In genomic region chr3:72018339-72018984, GRCh38 we compare ENCODE assay signal across 12 cellular contexts.
A peak's percentile ranks its signal among the peaks of the same experiment; 100 is the strongest.
DNase-seq lines count a peak whose midpoint lies in the region; TF ChIP-seq lines count a peak whose summit lies in the region.
"Had no signal": no experiment of that assay in that cellular context is flagged by ENCODE, and none has a peak within 500 bp of the region (broad histone marks: within the 10 kb centered on the region; RNA-seq: fewer than 3 reads in every experiment).

No MANE protein-coding gene starts in this region.

- peaks cover 22% of the 10 kb centered on the region for H3K4me1 Mint-ChIP-seq in nephron

- no peaks in the 10 kb centered on the region for H3K36me3 Mint-ChIP-seq in nephron (ENCODE audit: low read depth)

- no peak overlapping the region for H3K4me3 ChIP-seq in choroid plexus epithelial cell (ENCODE audit: low read depth, low read length)

- peak; percentile 58 for DNase-seq in ELF-1 (ENCODE audit: low read depth, low spot score)
- peak; percentile 60 for DNase-seq in LHCN-M2 (ENCODE audit: low read depth)
- DNase-seq in choroid plexus epithelial cell (ENCODE audit: low read depth), result peak; percentile 13
- no peak for DNase-seq in DMS153 (lab: John Stamatoyannopoulos, UW)
- no peak for DNase-seq in NCI-H2171 (lab: John Stamatoyannopoulos, UW)
- no peak for DNase-seq in SKM-1 (lab: John Stamatoyannopoulos, UW; ENCODE audit: unreplicated experiment)
- DNase-seq: activated CD4-positive, alpha-beta T cell treated with anti-CD3 and anti-CD28 coated beads, Interleukin-2, amount 10 ng/mL, durations not matched to agents 24 days and 14 days; activated effector memory CD4-positive, alpha-beta T cell treated with anti-CD3 and anti-CD28 coated beads, Interleukin-2, amount 50 U/mL, for 16 hours; brain microvascular endothelial cell; NCI-H187; SW 1271 had no signal

- H3K9me3 Mint-ChIP-seq in nephron, result peaks cover 4% of the 10 kb centered on the region

- H3K4me3 Mint-ChIP-seq in nephron, result no peak overlapping the region
- H3K4me3 Mint-ChIP-seq: activated CD4-positive, alpha-beta T cell treated with anti-CD3 and anti-CD28 coated beads, Interleukin-2, amount 10 ng/mL, durations not matched to agents 24 days and 14 days had no signal

- peak overlapping the region in 2 of 3 experiments; percentile 29 to 30 for H3K27ac Mint-ChIP-seq in nephron
- H3K27ac Mint-ChIP-seq: activated CD4-positive, alpha-beta T cell treated with anti-CD3 and anti-CD28 coated beads, Interleukin-2, amount 10 ng/mL, durations not matched to agents 24 days and 14 days had no signal

- TF ChIP-seq CTCF in choroid plexus epithelial cell (conservative IDR thresholded peaks at IDR 0.05; ENCODE audit: low read depth, low read length) (no peak), nephron (IDR thresholded peaks at IDR 0.05; ENCODE audit: unreplicated experiment in 3 of 3) (no peak)

- H3K27me3 Mint-ChIP-seq in nephron (ENCODE audit: low read depth), result peaks cover 6% of the 10 kb centered on the region
- H3K27me3 Mint-ChIP-seq: activated CD4-positive, alpha-beta T cell treated with anti-CD3 and anti-CD28 coated beads, Interleukin-2, amount 10 ng/mL, durations not matched to agents 24 days and 14 days had no signal

Comparison
In these comparisons a context has a peak if more than half of its experiments do, and no peak if none do; other contexts are left out.
1. DNase-seq: peak in ELF-1 (single experiment), LHCN-M2 (single experiment) and choroid plexus epithelial cell (single experiment); none in DMS153 (single experiment), NCI-H2171 (single experiment) and SKM-1 (single experiment).